16 cellular contexts compared by ENCODE assay signal in the genomic region with DNA sequence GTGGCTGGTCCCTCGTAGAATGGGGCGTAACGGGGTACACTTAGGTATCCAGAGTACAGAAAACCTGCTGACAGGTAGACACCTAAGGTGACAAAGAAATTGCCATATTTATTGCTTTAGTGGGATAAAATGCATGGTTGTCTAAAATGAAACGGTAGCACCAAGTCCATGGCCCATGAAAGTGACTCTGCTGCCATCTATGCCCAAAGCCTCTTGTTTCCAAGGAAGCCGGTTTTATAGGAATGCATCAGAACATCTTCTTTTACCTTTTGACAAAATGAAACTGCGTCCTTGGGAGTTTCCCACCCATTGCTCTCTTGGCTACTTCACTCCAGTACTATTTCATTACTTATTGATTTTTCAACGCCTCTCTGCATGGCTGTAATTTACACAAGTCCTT.
"Had no signal": no experiment of that assay in that cellular context is flagged by ENCODE, and none has a peak within 500 bp of the region (broad histone marks: within the 10 kb centered on the region; RNA-seq: fewer than 3 reads in every experiment).

No MANE protein-coding gene starts in this region.

- H3K4me3 Mint-ChIP-seq: activated naive CD4-positive, alpha-beta T cell treated with anti-CD3 and anti-CD28 coated beads, Interleukin-2, amount 50 U/mL, for 24 hours; brain; central memory CD8-positive, alpha-beta T cell; naive thymus-derived CD4-positive, alpha-beta T cell had no signal

- H3K36me3 Mint-ChIP-seq: activated naive CD4-positive, alpha-beta T cell treated with anti-CD3 and anti-CD28 coated beads, Interleukin-2, amount 50 U/mL, for 24 hours; brain; naive thymus-derived CD4-positive, alpha-beta T cell had no signal

- ATAC-seq: naive thymus-derived CD4-positive, alpha-beta T cell; right cardiac atrium had no signal

- H3K4me1 Mint-ChIP-seq: activated naive CD4-positive, alpha-beta T cell treated with anti-CD3 and anti-CD28 coated beads, Interleukin-2, amount 50 U/mL, for 24 hours; central memory CD8-positive, alpha-beta T cell; naive thymus-derived CD4-positive, alpha-beta T cell had no signal

- H3K27me3 ChIP-seq: neutrophil had no signal

- H3K27ac ChIP-seq: neutrophil had no signal

- H3K9me3 ChIP-seq: neutrophil had no signal

- H3K27me3 Mint-ChIP-seq: activated naive CD4-positive, alpha-beta T cell treated with anti-CD3 and anti-CD28 coated beads, Interleukin-2, amount 50 U/mL, for 24 hours; central memory CD8-positive, alpha-beta T cell had no signal

- H3K27ac Mint-ChIP-seq: activated naive CD4-positive, alpha-beta T cell treated with anti-CD3 and anti-CD28 coated beads, Interleukin-2, amount 50 U/mL, for 24 hours; brain; naive thymus-derived CD4-positive, alpha-beta T cell; progenitor cell of endocrine pancreas had no signal

- H3K4me3 ChIP-seq: lung, smooth muscle cell had no signal

- DNase-seq: activated CD4-positive, alpha-beta T cell treated with anti-CD3 and anti-CD28 coated beads, Interleukin-2, amount 50 U/mL, for 1 hour; activated CD4-positive, CD25-positive, alpha-beta regulatory T cell; activated effector memory CD4-positive, alpha-beta T cell treated with Interleukin-2 at 50 U/mL for 16 hours; amygdala; hypothalamus; naive thymus-derived CD4-positive, alpha-beta T cell; right cardiac atrium; stimulated activated naive CD4-positive, alpha-beta T cell; trophoblast cell had no signal

- H3K4me2 ChIP-seq: smooth muscle cell had no signal

- H3K9me3 Mint-ChIP-seq: activated naive CD4-positive, alpha-beta T cell treated with anti-CD3 and anti-CD28 coated beads, Interleukin-2, amount 50 U/mL, for 24 hours had no signal

- H3K36me3 ChIP-seq: neutrophil had no signal
